ENCODE assay signal across 8 cellular contexts in the genomic region with DNA sequence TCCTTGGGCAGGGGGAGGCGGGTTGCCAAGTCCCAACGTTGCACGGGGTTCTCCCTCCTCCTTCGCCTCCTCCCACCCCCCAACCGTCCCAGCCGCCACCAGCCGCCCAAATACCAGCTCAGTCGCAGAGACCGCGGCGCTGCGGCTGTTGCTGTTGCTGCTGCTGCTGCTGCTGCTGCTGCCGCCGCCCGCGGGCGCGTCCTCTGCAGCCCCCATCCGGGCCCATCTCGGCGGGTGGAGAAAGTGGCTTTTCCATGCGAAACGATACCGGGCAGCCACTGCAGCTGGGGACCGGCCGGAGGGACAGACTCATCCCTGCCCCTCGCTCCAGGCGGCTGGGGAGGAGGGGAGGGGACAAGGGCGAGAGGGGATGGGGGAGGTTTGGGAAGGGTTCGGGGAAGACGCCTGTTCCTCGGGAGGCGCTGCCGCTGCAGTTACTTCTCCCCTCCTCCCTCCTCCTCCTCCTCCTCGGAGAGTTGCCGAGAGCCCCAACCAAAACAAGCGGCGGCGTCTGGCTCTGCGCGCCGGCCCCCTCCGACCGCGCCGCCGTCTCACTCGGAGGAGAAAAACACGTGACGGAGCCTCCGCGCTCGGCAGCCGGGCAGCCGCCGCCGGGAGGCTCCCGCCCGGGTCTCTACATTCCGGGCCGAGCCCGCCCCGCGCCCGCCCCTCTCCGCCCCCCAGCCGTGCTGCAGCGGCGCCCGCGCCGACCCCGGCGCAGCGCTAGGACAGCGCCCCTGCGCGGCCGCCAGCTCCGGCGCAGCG. TPM values are rescaled to one million over a fixed set of nuclear protein-coding genes. Genes with fewer than 3 reads are reported as not detected.
DNase-seq lines count a peak whose midpoint lies in the region; ATAC-seq and TF ChIP-seq lines count a peak whose summit lies in the region.

Gene IRS1 (minus strand): TSS at position 610 of the 765 bp plus-strand sequence. CDS start 1,082 bp downstream, outside the sequence.

- H3K9me3 ChIP-seq in left ventricle myocardium inferior (replicated peaks): no peaks in the 10 kb centered on the region

- intact Hi-C loops in left ventricle myocardium inferior (cut with micrococcal nuclease): no loop called here

- peaks cover 27% of the 10 kb centered on the region for H3K4me1 Mint-ChIP-seq in progenitor cell of endocrine pancreas (ENCODE audit: low read depth)

- peak within 1 kb of the TSS; percentile 97 for H3K27ac Mint-ChIP-seq in progenitor cell of endocrine pancreas

- peaks cover 4% of the 10 kb centered on the region for H3K36me3 ChIP-seq in left ventricle myocardium inferior

- H3K27me3 ChIP-seq in left ventricle myocardium inferior (ENCODE audit: low read depth): no peaks in the 10 kb centered on the region

- H3K27me3 Mint-ChIP-seq in progenitor cell of endocrine pancreas: no peaks in the 10 kb centered on the region

- DNase-seq in EL (peak; percentile 83), amniotic stem cell (lab: John Stamatoyannopoulos, UW) (peak; percentile 60), left ventricle myocardium inferior (peak; percentile 74), progenitor cell of endocrine pancreas (ENCODE audit: low spot score, unreplicated experiment) (peak; percentile 62), middle frontal gyrus (ENCODE audit: extremely low spot score, low spot score) (no peak)
- peak; percentile 52 for DNase-seq in Jurkat, Clone E6-1 (ENCODE audit: low read depth, low spot score)

- ATAC-seq in GM21723 (IDR thresholded peaks at IDR 0.05; ENCODE audit: unreplicated experiment) (peak; percentile 46), SK-N-SH treated with all-trans-retinoic acid at 6 μM for 48 hours (peak; percentile 59)

- peaks cover 76% of the 10 kb centered on the region for H3K4me1 ChIP-seq in left ventricle myocardium inferior

- peak within 1 kb of the TSS; percentile 70 for H3K4me3 ChIP-seq in Jurkat, Clone E6-1 (ENCODE audit: low read length)
- peak within 1 kb of the TSS; percentile 89 for H3K4me3 ChIP-seq in left ventricle myocardium inferior

- peak within 1 kb of the TSS; percentile 91 for H3K4me3 Mint-ChIP-seq in progenitor cell of endocrine pancreas (ENCODE audit: low read depth)

- H3K27ac ChIP-seq in left ventricle myocardium inferior (replicated peaks): peak within 1 kb of the TSS; percentile 95

- TF ChIP-seq CTCF in left ventricle myocardium inferior (IDR thresholded peaks at IDR 0.05; ENCODE audit: borderline replicate concordance) (peak; percentile 59), progenitor cell of endocrine pancreas (IDR thresholded peaks at IDR 0.05; ENCODE audit: unreplicated experiment) (peak; percentile 62)

- H3K36me3 Mint-ChIP-seq in progenitor cell of endocrine pancreas (ENCODE audit: insufficient read depth): peaks cover 19% of the 10 kb centered on the region

- H3K9me3 Mint-ChIP-seq in progenitor cell of endocrine pancreas (ENCODE audit: low read depth): no peaks in the 10 kb centered on the region

TF ChIP-seq in SK-N-SH treated with all-trans-retinoic acid at 6 μM for 48 hours, 23 proteins besides CTCF, POLR2A, EP300 and RAD21:
- TF ChIP-seq, protein P1, sequence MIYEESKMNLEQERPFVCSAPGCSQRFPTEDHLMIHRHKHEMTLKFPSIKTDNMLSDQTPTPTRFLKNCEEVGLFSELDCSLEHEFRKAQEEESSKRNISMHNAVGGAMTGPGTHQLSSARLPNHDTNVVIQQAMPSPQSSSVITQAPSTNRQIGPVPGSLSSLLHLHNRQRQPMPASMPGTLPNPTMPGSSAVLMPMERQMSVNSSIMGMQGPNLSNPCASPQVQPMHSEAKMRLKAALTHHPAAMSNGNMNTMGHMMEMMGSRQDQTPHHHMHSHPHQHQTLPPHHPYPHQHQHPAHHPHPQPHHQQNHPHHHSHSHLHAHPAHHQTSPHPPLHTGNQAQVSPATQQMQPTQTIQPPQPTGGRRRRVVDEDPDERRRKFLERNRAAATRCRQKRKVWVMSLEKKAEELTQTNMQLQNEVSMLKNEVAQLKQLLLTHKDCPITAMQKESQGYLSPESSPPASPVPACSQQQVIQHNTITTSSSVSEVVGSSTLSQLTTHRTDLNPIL (CRISPR knock-in tag; IDR thresholded peaks at IDR 0.05; ENCODE audit: low read depth): no peak
- TF ChIP-seq BACH2 (CRISPR knock-in tag; IDR thresholded peaks at IDR 0.05; ENCODE audit: borderline replicate concordance): no peak
- TF ChIP-seq CSRNP3 (CRISPR knock-in tag; IDR thresholded peaks at IDR 0.05): no peak
- TF ChIP-seq CSDC2 (CRISPR knock-in tag; IDR thresholded peaks at IDR 0.05): no peak
- no peak for TF ChIP-seq SNAI2 (CRISPR knock-in tag; IDR thresholded peaks at IDR 0.05)
- TF ChIP-seq, protein P2, sequence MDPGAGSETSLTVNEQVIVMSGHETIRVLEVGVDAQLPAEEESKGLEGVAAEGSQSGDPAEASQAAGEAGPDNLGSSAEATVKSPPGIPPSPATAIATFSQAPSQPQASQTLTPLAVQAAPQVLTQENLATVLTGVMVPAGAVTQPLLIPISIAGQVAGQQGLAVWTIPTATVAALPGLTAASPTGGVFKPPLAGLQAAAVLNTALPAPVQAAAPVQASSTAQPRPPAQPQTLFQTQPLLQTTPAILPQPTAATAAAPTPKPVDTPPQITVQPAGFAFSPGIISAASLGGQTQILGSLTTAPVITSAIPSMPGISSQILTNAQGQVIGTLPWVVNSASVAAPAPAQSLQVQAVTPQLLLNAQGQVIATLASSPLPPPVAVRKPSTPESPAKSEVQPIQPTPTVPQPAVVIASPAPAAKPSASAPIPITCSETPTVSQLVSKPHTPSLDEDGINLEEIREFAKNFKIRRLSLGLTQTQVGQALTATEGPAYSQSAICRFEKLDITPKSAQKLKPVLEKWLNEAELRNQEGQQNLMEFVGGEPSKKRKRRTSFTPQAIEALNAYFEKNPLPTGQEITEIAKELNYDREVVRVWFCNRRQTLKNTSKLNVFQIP (CRISPR knock-in tag; IDR thresholded peaks at IDR 0.05; ENCODE audit: borderline replicate concordance, low read depth): no peak
- TF ChIP-seq TCF4 (CRISPR knock-in tag; IDR thresholded peaks at IDR 0.05; ENCODE audit: borderline replicate concordance): no peak
- no peak for TF ChIP-seq ZFP3 (CRISPR knock-in tag; IDR thresholded peaks at IDR 0.05)

RNA-seq across cellular contexts. Expression of gene IRS1, which starts in this region (rescaled TPM):
- polyA plus RNA-seq in Jurkat, Clone E6-1 (2012; ENCODE audit: insufficient read depth, insufficient read length): 6.7 TPM
- total RNA-seq in left ventricle myocardium inferior: 17.8 TPM
- 17.1 and 20.5 TPM in 2 replicates for total RNA-seq in progenitor cell of endocrine pancreas
